Comparison of ENCODE assay signal across 2 cellular contexts in genomic region chr5:150658699-150659265, GRCh38.
TF ChIP-seq lines count a peak whose summit lies in the region.

No MANE protein-coding gene starts in this region.

TF ChIP-seq in IMR-90, 13 proteins besides CTCF, POLR2A, EP300 and RAD21:
- TF ChIP-seq, protein P1, sequence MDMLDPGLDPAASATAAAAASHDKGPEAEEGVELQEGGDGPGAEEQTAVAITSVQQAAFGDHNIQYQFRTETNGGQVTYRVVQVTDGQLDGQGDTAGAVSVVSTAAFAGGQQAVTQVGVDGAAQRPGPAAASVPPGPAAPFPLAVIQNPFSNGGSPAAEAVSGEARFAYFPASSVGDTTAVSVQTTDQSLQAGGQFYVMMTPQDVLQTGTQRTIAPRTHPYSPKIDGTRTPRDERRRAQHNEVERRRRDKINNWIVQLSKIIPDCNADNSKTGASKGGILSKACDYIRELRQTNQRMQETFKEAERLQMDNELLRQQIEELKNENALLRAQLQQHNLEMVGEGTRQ (IDR thresholded peaks at IDR 0.05; ENCODE audit: low read depth, low read length): no peak
- TF ChIP-seq RFX5 (IDR thresholded peaks at IDR 0.05; ENCODE audit: low read depth, low read length) (no peak), MXI1 (IDR thresholded peaks at IDR 0.05; ENCODE audit: borderline replicate concordance, low read depth, low read length) (no peak), RCOR1 (IDR thresholded peaks at IDR 0.05; ENCODE audit: insufficient replicate concordance, low read length) (no peak), FOS (IDR thresholded peaks at IDR 0.05; ENCODE audit: low read depth, low read length) (no peak), CEBPB (IDR thresholded peaks at IDR 0.05; ENCODE audit: low read depth, low read length) (no peak), BHLHE40 (IDR thresholded peaks at IDR 0.05; ENCODE audit: low read depth, low read length) (no peak), NFE2L2 (IDR thresholded peaks at IDR 0.05; ENCODE audit: low read depth, low read length) (no peak), SMC3 (IDR thresholded peaks at IDR 0.05; ENCODE audit: low read depth, low read length) (no peak), MAZ (IDR thresholded peaks at IDR 0.05; ENCODE audit: borderline replicate concordance, low read depth, low read length) (no peak), MAFK (IDR thresholded peaks at IDR 0.05; ENCODE audit: low read depth, low read length) (no peak)
- TF ChIP-seq, protein P2, sequence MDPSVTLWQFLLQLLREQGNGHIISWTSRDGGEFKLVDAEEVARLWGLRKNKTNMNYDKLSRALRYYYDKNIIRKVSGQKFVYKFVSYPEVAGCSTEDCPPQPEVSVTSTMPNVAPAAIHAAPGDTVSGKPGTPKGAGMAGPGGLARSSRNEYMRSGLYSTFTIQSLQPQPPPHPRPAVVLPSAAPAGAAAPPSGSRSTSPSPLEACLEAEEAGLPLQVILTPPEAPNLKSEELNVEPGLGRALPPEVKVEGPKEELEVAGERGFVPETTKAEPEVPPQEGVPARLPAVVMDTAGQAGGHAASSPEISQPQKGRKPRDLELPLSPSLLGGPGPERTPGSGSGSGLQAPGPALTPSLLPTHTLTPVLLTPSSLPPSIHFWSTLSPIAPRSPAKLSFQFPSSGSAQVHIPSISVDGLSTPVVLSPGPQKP (IDR thresholded peaks at IDR 0.05; ENCODE audit: borderline replicate concordance, low read depth, low read length): no peak

TF ChIP-seq in HepG2, 621 proteins besides CTCF, POLR2A, EP300 and RAD21:
- no peak for TF ChIP-seq ZBTB39 (CRISPR knock-in tag; IDR thresholded peaks at IDR 0.05)
- no peak for TF ChIP-seq TMF1 (CRISPR knock-in tag; IDR thresholded peaks at IDR 0.05; ENCODE audit: low read depth)
